ENCODE assay signal across 8 cellular contexts in genomic region chr5:10353241-10354047, GRCh38. TPM values are rescaled to one million over a fixed set of nuclear protein-coding genes. Genes with fewer than 3 reads are reported as not detected.
DNase-seq lines count a peak whose midpoint lies in the region; ATAC-seq and TF ChIP-seq lines count a peak whose summit lies in the region.

Gene MARCHF6, plus strand, starts transcription at chr5:10353695. Its CDS starts 204 bp downstream, at chr5:10353899.

- no peaks in the 10 kb centered on the region for H3K4me1 ChIP-seq in BE2C

- no peaks in the 10 kb centered on the region for H3K9me3 Mint-ChIP-seq in activated CD4-positive, alpha-beta T cell treated with anti-CD3 and anti-CD28 coated beads, Interleukin-2, amount 10 ng/mL, durations not matched to agents 7 days and 5 days

- no peaks in the 10 kb centered on the region for H3K9me3 ChIP-seq in BE2C

- H3K36me3 ChIP-seq in BE2C, result peaks cover 2% of the 10 kb centered on the region; the same call in 1 of the 2 replicates

- POLR2A ChIA-PET in activated CD4-positive, alpha-beta T cell treated with anti-CD3 and anti-CD28 coated beads, Interleukin-2, amount 10 ng/mL, durations not matched to agents 7 days and 5 days (lab: Charles Lee), result interaction anchor here (0.5 to 0.6 kb wide), 2 partner anchors 29 to 103 kb away, joined by 3 to 4 read pairs; partner anchors contain the start of genes ATPSCKMT and CCT5

- ATAC-seq in GM19328 (IDR thresholded peaks at IDR 0.05; ENCODE audit: unreplicated experiment) (peak; percentile 87), HG03469 (IDR thresholded peaks at IDR 0.05; ENCODE audit: unreplicated experiment) (peak; percentile 76)

- H3K27me3 Mint-ChIP-seq in activated CD4-positive, alpha-beta T cell treated with anti-CD3 and anti-CD28 coated beads, Interleukin-2, amount 10 ng/mL, durations not matched to agents 7 days and 5 days, result no peaks in the 10 kb centered on the region

- TF ChIP-seq CTCF in BE2C (IDR thresholded peaks at IDR 0.05; ENCODE audit: low read depth, low read length) (no peak), coronary artery (IDR thresholded peaks at IDR 0.05) (no peak)

- H3K4me1 Mint-ChIP-seq in activated CD4-positive, alpha-beta T cell treated with anti-CD3 and anti-CD28 coated beads, Interleukin-2, amount 10 ng/mL, durations not matched to agents 7 days and 5 days, result peaks cover 39% of the 10 kb centered on the region

- H3K36me3 Mint-ChIP-seq in activated CD4-positive, alpha-beta T cell treated with anti-CD3 and anti-CD28 coated beads, Interleukin-2, amount 10 ng/mL, durations not matched to agents 7 days and 5 days (ENCODE audit: low read depth), result peaks cover 7% of the 10 kb centered on the region

- H3K27ac Mint-ChIP-seq in activated CD4-positive, alpha-beta T cell treated with anti-CD3 and anti-CD28 coated beads, Interleukin-2, amount 10 ng/mL, durations not matched to agents 7 days and 5 days, result peak within 1 kb of the TSS; percentile 99

- H3K27me3 ChIP-seq in BE2C, result no peaks in the 10 kb centered on the region

- CTCF ChIA-PET in activated CD4-positive, alpha-beta T cell treated with anti-CD3 and anti-CD28 coated beads, Interleukin-2, amount 10 ng/mL, durations not matched to agents 7 days and 5 days (lab: Charles Lee), result interaction anchor here (0.5 to 1.7 kb wide), 3 partner anchors 11 to 304 kb away, joined by 3 to 6 read pairs (median 4); no protein-coding TSS in a partner anchor

- H3K4me3 ChIP-seq in BE2C (ENCODE audit: low read depth, low read length) (peak within 1 kb of the TSS; percentile 74), coronary artery (peak within 1 kb of the TSS; percentile 99)

- peak; percentile 99 for DNase-seq in BE2C
- DNase-seq in NCI-H526 treated with DMSO at 0.1 percent for 48 hours (lab: John Stamatoyannopoulos, UW), result peak; percentile 95
- peak; percentile 95 for DNase-seq in activated CD4-positive, alpha-beta T cell treated with anti-CD3 and anti-CD28 coated beads, Interleukin-2, amount 10 ng/mL, durations not matched to agents 7 days and 5 days
- DNase-seq in coronary artery (ENCODE audit: low spot score), result peak; percentile 94
- peak; percentile 98 for DNase-seq in left kidney (ENCODE audit: low read depth, low spot score)
- DNase-seq in stimulated activated CD4-positive, alpha-beta T cell treated with anti-CD3 and anti-CD28 coated beads, Interleukin-1b, Interleukin-23, amount 100 ng/mL, for 48 hours, result peak; percentile 95

- H3K27ac ChIP-seq in coronary artery, result peak within 1 kb of the TSS; percentile 97 to 100

- H3K4me3 Mint-ChIP-seq in activated CD4-positive, alpha-beta T cell treated with anti-CD3 and anti-CD28 coated beads, Interleukin-2, amount 10 ng/mL, durations not matched to agents 7 days and 5 days, result peak within 1 kb of the TSS; percentile 98

RNA-seq across cellular contexts. Expression of gene MARCHF6, which starts in this region (rescaled TPM):
- 87.7 TPM for polyA plus RNA-seq in BE2C (2012; ENCODE audit: insufficient read depth, insufficient read length, low read depth)
- 10 to 100 TPM; 84.7 to 93.6 TPM for total RNA-seq in activated CD4-positive, alpha-beta T cell treated with anti-CD3 and anti-CD28 coated beads, Interleukin-2, amount 10 ng/mL, durations not matched to agents 7 days and 5 days

Comparison
In these comparisons a context has a peak if more than half of its experiments do, and no peak if none do; other contexts are left out.
1. Peak in every context shown above with its lines: DNase-seq, ATAC-seq, H3K4me3 ChIP-seq and H3K27ac ChIP-seq.